In the genomic region with DNA sequence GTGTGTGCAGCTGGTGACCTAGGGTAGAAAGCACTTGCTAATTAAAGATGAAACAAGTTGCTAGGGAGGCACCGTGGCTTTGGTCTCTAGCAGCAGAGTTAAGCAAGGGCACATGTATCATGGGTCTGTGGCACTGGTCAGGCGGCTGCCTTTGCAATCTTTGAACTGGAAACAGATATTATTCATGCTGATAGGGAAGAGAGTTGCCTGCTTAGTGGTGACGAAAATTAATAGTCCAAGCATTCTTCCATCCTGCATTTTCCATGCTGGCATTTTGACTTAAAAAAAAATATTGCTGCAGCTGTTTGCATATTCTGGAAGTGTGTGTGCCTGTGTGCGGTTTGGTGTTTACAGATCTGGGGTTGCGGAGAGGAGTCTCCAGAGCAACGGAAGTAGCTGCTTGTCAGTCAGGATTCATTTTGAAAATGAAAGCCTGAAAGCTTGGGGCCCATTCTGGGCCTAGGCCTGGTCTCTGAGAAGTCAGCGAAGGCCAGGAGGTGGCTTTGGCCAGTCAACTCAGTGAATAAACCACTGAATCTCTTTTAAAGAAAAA, we compare ENCODE assay signal across 8 cellular contexts. TPM values are rescaled to one million over a fixed set of nuclear protein-coding genes. Genes with fewer than 3 reads are reported as not detected.
A peak's percentile ranks its signal among the peaks of the same experiment; 100 is the strongest.
DNase-seq lines count a peak whose midpoint lies in the region; ATAC-seq lines count a peak whose summit lies in the region.

No MANE protein-coding gene starts in this region.

- ATAC-seq in GM19455 (IDR thresholded peaks at IDR 0.05; ENCODE audit: unreplicated experiment) (peak; percentile 65), HG03520 (IDR thresholded peaks at IDR 0.05; ENCODE audit: unreplicated experiment) (peak; percentile 69), HG03457 (IDR thresholded peaks at IDR 0.05; ENCODE audit: unreplicated experiment) (no peak)

- H3K9ac ChIP-seq in BLaER1: peak overlapping the region; percentile 20; the same call in 1 of the 2 replicates

- peaks cover 77% of the 10 kb centered on the region for H3K4me1 ChIP-seq in BLaER1
- peaks cover 6% of the 10 kb centered on the region in 2 donors for H3K4me1 ChIP-seq in muscle layer of duodenum (ENCODE audit: control insufficient read depth in 1 of 2, insufficient read depth in 2 of 2, low read length in 2 of 2)

- H3K4me3 ChIP-seq in BLaER1: peak overlapping the region; percentile 3; the same call in 1 of the 2 replicates
- H3K4me3 ChIP-seq in muscle layer of duodenum (ENCODE audit: low read depth in 1 of 2, low read length in 2 of 2): no peak overlapping the region

- peak overlapping the region; percentile 92 for H3K4me2 ChIP-seq in BLaER1

- H3K9me3 ChIP-seq in BLaER1: 0 out of 2 replicates have a peak, but pooled peaks cover 2% of the 10 kb centered on the region
- no peaks in the 10 kb centered on the region for H3K9me3 ChIP-seq in muscle layer of duodenum (ENCODE audit: control insufficient read depth in 1 of 2, low read length in 2 of 2)

- H3K27ac ChIP-seq in BLaER1 (peak overlapping the region; percentile 55), muscle layer of duodenum (ENCODE audit: low read length) (peak overlapping the region; percentile 60)

- H3K36me3 ChIP-seq in BLaER1: no peaks in the 10 kb centered on the region
- H3K36me3 ChIP-seq in muscle layer of duodenum (ENCODE audit: control insufficient read depth in 1 of 2, insufficient read depth in 2 of 2, low read length in 2 of 2): no peaks in the 10 kb centered on the region

- peak; percentile 13 for DNase-seq in activated CD4-positive, alpha-beta T cell treated with anti-CD3 and anti-CD28 coated beads, Interleukin-2, amount 50 U/mL, for 1 hour
- DNase-seq in ureter (ENCODE audit: low spot score) (no peak), DMS 273 (lab: John Stamatoyannopoulos, UW; ENCODE audit: unreplicated experiment) (no peak)

- H4K20me1 ChIP-seq in BLaER1: peaks cover 19% of the 10 kb centered on the region

- H3K27me3 ChIP-seq in BLaER1: no peaks in the 10 kb centered on the region
- no peaks in the 10 kb centered on the region for H3K27me3 ChIP-seq in muscle layer of duodenum (ENCODE audit: low read depth, low read length)

RNA-seq across cellular contexts. Expression of gene SOWAHD, which starts 2.3 kb away (rescaled TPM):
- total RNA-seq in ureter: 0.57 TPM

RNA-seq across cellular contexts. Expression of gene RPL39, which starts 35.4 kb away (rescaled TPM):
- total RNA-seq in ureter: 1,906 TPM
